Comparison of ENCODE assay signal across 23 cellular contexts in the genomic region with DNA sequence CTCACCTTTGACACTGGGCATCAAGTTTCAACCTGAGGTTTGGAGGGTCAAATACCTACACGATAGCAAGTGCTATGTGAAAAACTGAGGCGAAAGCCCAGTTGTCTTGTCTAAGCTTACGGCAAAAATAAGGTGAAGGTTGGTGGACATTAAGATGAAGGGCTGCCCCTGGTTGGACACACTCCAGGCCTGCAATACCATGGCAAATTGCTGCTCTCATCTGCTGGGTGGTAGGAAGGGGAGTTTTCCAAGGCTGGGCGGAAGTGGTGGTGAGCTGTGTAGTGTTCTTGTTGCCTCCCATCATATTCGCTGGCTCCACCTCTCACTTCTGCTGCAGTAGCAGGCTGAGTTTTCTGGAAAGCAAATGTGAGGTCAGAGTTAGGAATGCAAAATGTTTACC. TPM values are rescaled to one million over a fixed set of nuclear protein-coding genes. Genes with fewer than 3 reads are reported as not detected.
A peak's percentile ranks its signal among the peaks of the same experiment; 100 is the strongest.
DNase-seq lines count a peak whose midpoint lies in the region; ATAC-seq, FAIRE-seq and TF ChIP-seq lines count a peak whose summit lies in the region.
"Had no signal": no experiment of that assay in that cellular context is flagged by ENCODE, and none has a peak within 500 bp of the region (broad histone marks: within the 10 kb centered on the region; RNA-seq: fewer than 3 reads in every experiment).

No MANE protein-coding gene starts in this region.

- no peaks in the 10 kb centered on the region for H3K9me2 ChIP-seq in GM23248 (ENCODE audit: insufficient read depth)

- H2BK20ac ChIP-seq in H1 (ENCODE audit: low read length), result no peak overlapping the region

- H3K18ac ChIP-seq in H1 (ENCODE audit: extremely low read depth, low read length), result no peak overlapping the region

- H2AFZ ChIP-seq in H1 (ENCODE audit: low read length) (0 out of 2 replicates have a peak overlapping the region, but pooled peaks have one; percentile 61), GM23248 (no peak overlapping the region)

- TF ChIP-seq RAD21 in H1 (IDR thresholded peaks at IDR 0.05 in 1 of 2, conservative IDR thresholded peaks at IDR 0.05 in 1 of 2; ENCODE audit: low read depth in 2 of 2, low read length in 2 of 2), result no peak

- FAIRE-seq in H1 (lab: Jason Lieb, UNC), result no peak
- FAIRE-seq: A204.1, GM12892, GM18507, HepG2 had no signal

- TF ChIP-seq EP300 in H1 (IDR thresholded peaks at IDR 0.05; ENCODE audit: borderline replicate concordance in 1 of 2, low read depth in 2 of 2, low read length in 2 of 2), result no peak

- in situ Hi-C loops in GM23248 (cut with MboI), result no loop called here

- H3K36me3 ChIP-seq in SJCRH30 (no peaks in the 10 kb centered on the region), H1 (ENCODE audit: control insufficient read depth in 2 of 4, insufficient read depth in 4 of 4, low read length in 3 of 4) (no peaks in the 10 kb centered on the region), GM23248 (ENCODE audit: low read depth) (no peaks in the 10 kb centered on the region), MG63 (no peaks in the 10 kb centered on the region)
- H3K36me3 ChIP-seq: BE2C had no signal

- DNase-seq in SJCRH30, result peak; percentile 23 to 39
- no peak for DNase-seq in H1 (ENCODE audit: low read depth in 1 of 2, low spot score in 2 of 2)
- DNase-seq in omental fat pad (ENCODE audit: low spot score), result no peak
- DNase-seq in stimulated activated naive CD8-positive, alpha-beta T cell treated with anti-CD3 and anti-CD28 coated beads, Interleukin-15, Interleukin-2, amounts not matched to agents 100 U/mL and 50 U/mL, for 24 hours, result no peak
- no peak for DNase-seq in GM23248
- no peak for DNase-seq in NCI-H748 treated with DMSO at 0.1 percent for 48 hours (lab: John Stamatoyannopoulos, UW)
- no peak for DNase-seq in MG63
- DNase-seq: ACHN; BE2C; C1 segment of cervical spinal cord; CD4-positive, CD25-positive, alpha-beta regulatory T cell; CD8-positive, alpha-beta memory T cell; COR-L47; DMS 273 treated with DMSO at 0.1 percent for 48 hours; GDM1; GOT3; H9 had no signal

- H4K5ac ChIP-seq in H1 (ENCODE audit: insufficient read length, low read depth, low read length), result no peak overlapping the region

- ATAC-seq in omental fat pad (ENCODE audit: low FRiP score), result peak; percentile 48
- ATAC-seq in stimulated activated naive CD8-positive, alpha-beta T cell treated with anti-CD3 and anti-CD28 coated beads, Interleukin-15, Interleukin-2, amounts not matched to agents 100 U/mL and 50 U/mL, for 24 hours, result no peak
- ATAC-seq: HepG2 had no signal

- H3K23ac ChIP-seq in H1 (ENCODE audit: insufficient read length), result no peak overlapping the region

- H3K4me3 ChIP-seq in SJCRH30 (no peak overlapping the region), H1 (ENCODE audit: extremely low read depth in 1 of 4, insufficient read depth in 2 of 4, low read depth in 3 of 4, low read length in 4 of 4) (no peak overlapping the region), GM23248 (no peak overlapping the region), MG63 (no peak overlapping the region)

- TF ChIP-seq POLR2A in H1 (IDR thresholded peaks at IDR 0.05; ENCODE audit: control extremely low read depth in 1 of 2, low read depth in 2 of 2, low read length in 2 of 2), result no peak

- no peak overlapping the region for H3K56ac ChIP-seq in H1 (replicated peaks; ENCODE audit: insufficient read length, low read depth, low read length)

- no peak overlapping the region for H3K14ac ChIP-seq in H1 (ENCODE audit: insufficient read length)

- H2BK5ac ChIP-seq in H1 (ENCODE audit: low read depth, low read length), result no peak overlapping the region

- H3K4me2 ChIP-seq in H1 (ENCODE audit: insufficient read depth in 1 of 2, low read depth in 2 of 2, low read length in 2 of 2), result no peak overlapping the region
- H3K4me2 ChIP-seq in GM23248 (ENCODE audit: unreplicated experiment), result no peak overlapping the region

- POLR2A ChIA-PET in H1 (lab: Charles Lee; ENCODE audit: partially characterized antibody), result no interaction called here

- no peaks in the 10 kb centered on the region for H3K79me1 ChIP-seq in H1 (ENCODE audit: low read depth, low read length)

- no peak overlapping the region for H4K91ac ChIP-seq in H1 (replicated peaks; ENCODE audit: insufficient read length, low read length)

- 97% methylated on average over 5 of the region's 5 CpGs; no CpG with 5 or more reads in 1 of the 2 experiments for WGBS in H1 (ENCODE audit: extremely low coverage in 1 of 2, insufficient coverage in 1 of 2, insufficient read length in 1 of 2, insufficient replicate concordance in 2 of 2, low coverage in 1 of 2, low lambda C conversion rate in 2 of 2, missing lambda C conversion rate in 1 of 2), 2 experiments
- WGBS in GM23248 (ENCODE audit: low coverage in 1 of 2, low lambda C conversion rate in 2 of 2, missing lambda C conversion rate in 2 of 2), 2 experiments, result 48 to 53% methylated on average over 5 of the region's 5 CpGs

- H3K4me1 ChIP-seq in SJCRH30, result no peaks in the 10 kb centered on the region
- peaks cover 0 to 2% (median 0%) of the 10 kb centered on the region in 4 experiments; a peak in 2 of 7 replicates for H3K4me1 ChIP-seq in H1 (replicated peaks in 1 of 4; ENCODE audit: control insufficient read depth in 3 of 4, insufficient read depth in 4 of 4, low read length in 3 of 4)
- H3K4me1 ChIP-seq in GM23248 (ENCODE audit: insufficient read depth), result no peaks in the 10 kb centered on the region
- H3K4me1 ChIP-seq: BE2C had no signal

- no peaks in the 10 kb centered on the region for H3K23me2 ChIP-seq in H1 (ENCODE audit: low read depth, low read length)

- no peak for TF ChIP-seq CTCF in H1 (IDR thresholded peaks at IDR 0.05; ENCODE audit: control extremely low read depth in 1 of 3, insufficient read depth in 1 of 3, low read depth in 1 of 3, low read length in 3 of 3)
- TF ChIP-seq CTCF in omental fat pad (IDR thresholded peaks at IDR 0.05), result no peak

- H3K79me2 ChIP-seq in H1 (ENCODE audit: control insufficient read depth in 1 of 2, insufficient read depth in 2 of 2, low read length in 2 of 2), result no peaks in the 10 kb centered on the region
- H3K79me2 ChIP-seq in GM23248 (ENCODE audit: insufficient read depth), result no peaks in the 10 kb centered on the region

- H3F3A ChIP-seq in GM23248 (ENCODE audit: insufficient read depth), result no peaks in the 10 kb centered on the region

- H2BK12ac ChIP-seq in H1 (ENCODE audit: low read depth, low read length), result no peak overlapping the region

- no peaks in the 10 kb centered on the region for H3K9me3 ChIP-seq in SJCRH30 (replicated peaks)
- H3K9me3 ChIP-seq in H1 (ENCODE audit: insufficient read depth in 2 of 2, low read depth in 1 of 2, low read length in 1 of 2), result no peaks in the 10 kb centered on the region
- no peaks in the 10 kb centered on the region for H3K9me3 ChIP-seq in GM23248 (ENCODE audit: low read depth)
- no peaks in the 10 kb centered on the region for H3K9me3 ChIP-seq in MG63
- H3K9me3 ChIP-seq: BE2C had no signal

- H2AK5ac ChIP-seq in H1 (ENCODE audit: low read depth, low read length), result no peak overlapping the region

- no peak overlapping the region for H3K4ac ChIP-seq in H1 (replicated peaks; ENCODE audit: insufficient read length, low read depth, low read length)

- CTCF ChIA-PET in H1 (lab: Charles Lee; ENCODE audit: partially characterized antibody), result interaction anchor here (0.7 to 1.8 kb wide), 2 partner anchors 14 to 185 kb away, joined by 4 read pairs; no protein-coding TSS in a partner anchor

- no peak overlapping the region for H3K27ac ChIP-seq in SJCRH30
- H3K27ac ChIP-seq in H1 (ENCODE audit: low read depth, low read length), result no peak overlapping the region
- no peak overlapping the region for H3K27ac ChIP-seq in GM23248

- H4K20me1 ChIP-seq in H1 (replicated peaks in 1 of 2; ENCODE audit: control insufficient read depth in 1 of 2, insufficient read depth in 2 of 2, low read length in 2 of 2), result no peaks in the 10 kb centered on the region
- no peaks in the 10 kb centered on the region for H4K20me1 ChIP-seq in GM23248 (ENCODE audit: insufficient read depth)

- no peak overlapping the region for H2BK120ac ChIP-seq in H1 (replicated peaks; ENCODE audit: low read depth, low read length)

- no peak overlapping the region for H3K9ac ChIP-seq in H1 (replicated peaks in 1 of 4; ENCODE audit: extremely low read depth in 1 of 4, low read depth in 3 of 4, low read length in 3 of 4)
- H3K9ac ChIP-seq in GM23248, result no peak overlapping the region

- H3K27me3 ChIP-seq in SJCRH30 (no peaks in the 10 kb centered on the region), H1 (replicated peaks in 1 of 4; ENCODE audit: control insufficient read depth in 3 of 4, extremely low read depth in 1 of 4, insufficient read depth in 3 of 4, low read length in 3 of 4) (peaks cover 0 to 5% (median 2%) of the 10 kb centered on the region in 4 experiments; a peak in 2 of 7 replicates), GM23248 (replicated peaks; ENCODE audit: insufficient read depth) (no peaks in the 10 kb centered on the region), MG63 (no peaks in the 10 kb centered on the region)

- H4K8ac ChIP-seq in H1 (ENCODE audit: extremely low read depth, insufficient read depth, low read length), result no peak overlapping the region

- no peak overlapping the region for H2BK15ac ChIP-seq in H1 (ENCODE audit: low read length)

TF ChIP-seq in H1, 55 proteins besides CTCF, POLR2A, EP300 and RAD21 (continues in another document):
- TF ChIP-seq, protein P1, sequence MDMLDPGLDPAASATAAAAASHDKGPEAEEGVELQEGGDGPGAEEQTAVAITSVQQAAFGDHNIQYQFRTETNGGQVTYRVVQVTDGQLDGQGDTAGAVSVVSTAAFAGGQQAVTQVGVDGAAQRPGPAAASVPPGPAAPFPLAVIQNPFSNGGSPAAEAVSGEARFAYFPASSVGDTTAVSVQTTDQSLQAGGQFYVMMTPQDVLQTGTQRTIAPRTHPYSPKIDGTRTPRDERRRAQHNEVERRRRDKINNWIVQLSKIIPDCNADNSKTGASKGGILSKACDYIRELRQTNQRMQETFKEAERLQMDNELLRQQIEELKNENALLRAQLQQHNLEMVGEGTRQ (IDR thresholded peaks at IDR 0.05; ENCODE audit: low read length), result no peak

RNA-seq across cellular contexts. Expression of a gene that starts 33.6 kb away (rescaled TPM):
- total RNA-seq in SJCRH30 (2014; rRNA removed; shearing (Covaris generic)), result not detected in 2 replicates
- total RNA-seq in H1 (2021; fragmentation: NEBNext Ultra II Directional; extraction: Animal tissue kit (Norgen Biotek cat#: 25700)), result not detected in 2 replicates
- not detected in 2 replicates for polyA plus RNA-seq in H1 (2011; rRNA removed)
- not detected for polyA plus RNA-seq in H1 (2011; cell fraction: cytosol; rRNA removed)
- polyA plus RNA-seq in H1 (2011; cell fraction: nucleus; rRNA removed), result not detected
- not detected in 4 replicates for polyA plus RNA-seq in H1 (2012, experiment 1 of 2)
- not detected for polyA plus RNA-seq in H1 (2012, experiment 2 of 2)
- polyA plus RNA-seq in H1 (2013, experiment 1 of 2), result not detected
- polyA plus RNA-seq in H1 (2013, experiment 2 of 2), result not detected
- polyA minus RNA-seq in H1 (2011; rRNA and poly(A)+ RNA removed), result not detected in 2 replicates
- polyA minus RNA-seq in H1 (2011; cell fraction: cytosol; rRNA and poly(A)+ RNA removed), result not detected
- not detected for polyA minus RNA-seq in H1 (2011; cell fraction: nucleus; rRNA and poly(A)+ RNA removed)
- total RNA-seq in omental fat pad, result not detected
- not detected in 2 replicates for total RNA-seq in GM23248 (2014; rRNA removed; shearing (Covaris generic))
- polyA plus RNA-seq in GM23248 (2016; fragmentation: Nextera tagmentation; extraction: Ambion mirVana), result not detected in 2 replicates
- not detected in 2 replicates for total RNA-seq in MG63 (2014; rRNA removed; shearing (Covaris generic); ENCODE audit: low replicate concordance)
- total RNA-seq: CD4-positive, CD25-positive, alpha-beta regulatory T cell; CD8-positive, alpha-beta memory T cell; Daoy; H9; HepG2 had no signal
- polyA plus RNA-seq: CD4-positive, CD25-positive, alpha-beta regulatory T cell; CD8-positive, alpha-beta memory T cell; HepG2; IgD-negative memory B cell had no signal

Comparison
In these comparisons a context has a peak if more than half of its experiments do, and no peak if none do; other contexts are left out.
1. DNase-seq: peak in SJCRH30 (2 of 2); none in H1 (0 of 2), omental fat pad (single experiment), stimulated activated naive CD8-positive, alpha-beta T cell treated with anti-CD3 and anti-CD28 coated beads, Interleukin-15, Interleukin-2, amounts not matched to agents 100 U/mL and 50 U/mL, for 24 hours (single experiment), GM23248 (single experiment), NCI-H748 treated with DMSO at 0.1 percent for 48 hours (single experiment) and MG63 (single experiment).